ENCODE assay signal across 14 cellular contexts in the genomic region with DNA sequence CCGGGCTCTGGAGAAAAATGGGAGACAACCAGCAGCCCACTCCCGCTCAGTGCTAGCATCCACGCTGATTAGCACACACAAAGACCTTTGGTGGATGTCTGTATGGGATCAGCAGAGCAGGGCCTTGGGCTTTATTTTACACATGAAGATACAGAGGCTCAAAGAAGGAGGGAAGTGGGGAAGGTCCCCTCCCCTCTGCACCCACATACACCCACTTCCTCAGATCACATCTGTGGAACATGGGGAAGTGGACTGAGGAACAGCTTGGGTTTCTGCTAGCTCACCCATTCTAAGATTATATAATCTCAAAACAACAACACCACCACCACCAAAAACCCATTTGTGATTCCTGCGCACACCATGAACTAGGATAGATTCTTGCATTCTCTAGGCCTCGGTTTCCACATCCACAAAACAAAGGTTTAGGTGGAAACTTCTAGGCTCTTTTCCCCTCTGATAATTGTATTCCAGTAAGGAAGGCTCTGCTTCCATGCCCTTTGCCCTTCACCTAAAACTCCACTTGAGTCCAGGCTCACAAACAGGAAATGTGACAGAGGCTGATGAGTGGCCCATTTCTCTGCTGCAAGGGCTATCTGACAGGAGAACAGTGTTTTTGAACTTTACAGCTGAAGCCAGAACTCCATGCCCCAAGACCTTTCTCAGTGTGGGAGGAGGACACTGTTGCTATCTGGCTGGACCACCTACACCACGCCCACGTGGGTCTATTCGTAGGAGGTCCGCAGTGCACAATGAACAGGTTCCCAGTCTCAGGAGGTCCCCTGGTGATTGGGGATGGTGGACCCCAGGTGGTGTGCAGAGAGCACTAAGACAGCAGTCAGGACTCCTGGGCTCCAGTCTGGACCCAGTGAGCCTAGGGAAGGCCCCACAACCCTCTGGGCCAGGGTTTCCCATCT. TPM values are rescaled to one million over a fixed set of nuclear protein-coding genes. Genes with fewer than 3 reads are reported as not detected.
A peak's percentile ranks its signal among the peaks of the same experiment; 100 is the strongest.
DNase-seq lines count a peak whose midpoint lies in the region; ATAC-seq and TF ChIP-seq lines count a peak whose summit lies in the region.
"Had no signal": no experiment of that assay in that cellular context is flagged by ENCODE, and none has a peak within 500 bp of the region (broad histone marks: within the 10 kb centered on the region; RNA-seq: fewer than 3 reads in every experiment).

No MANE protein-coding gene starts in this region.

- H3K9me2 ChIP-seq in SK-N-SH: no peaks in the 10 kb centered on the region

- H3K9ac ChIP-seq in SK-N-SH: no peak overlapping the region
- H3K9ac ChIP-seq: KMS-11 had no signal

- no peak for TF ChIP-seq RAD21 in SK-N-SH (IDR thresholded peaks at IDR 0.05; ENCODE audit: low read length)

- POLR2A ChIA-PET in SK-N-SH (lab: Yijun Ruan, JAX): no interaction called here

- DNase-seq in AML-193 (lab: John Stamatoyannopoulos, UW): peak; percentile 54 to 59
- DNase-seq in SKM-1 treated with dmso at 0.1 percent for 144 hours (lab: John Stamatoyannopoulos, UW; ENCODE audit: unreplicated experiment): peak; percentile 76
- peak; percentile 51 for DNase-seq in germinal center (ENCODE audit: low spot score)
- no peak for DNase-seq in GM13977 (ENCODE audit: low spot score)
- no peak for DNase-seq in HT-29 (ENCODE audit: low spot score)
- DNase-seq in SK-N-SH: no peak
- DNase-seq: NCI-H345, uterus had no signal

- H3K9me3 ChIP-seq in neutrophil (no peaks in the 10 kb centered on the region), SK-N-SH (no peaks in the 10 kb centered on the region)
- H3K9me3 ChIP-seq: A549, uterus had no signal

- no peak for TF ChIP-seq EP300 in SK-N-SH (IDR thresholded peaks at IDR 0.05; ENCODE audit: borderline replicate concordance in 1 of 2, low read depth in 1 of 2, low read length in 1 of 2)

- peaks cover 22 to 23% of the 10 kb centered on the region in 2 experiments for H3K4me1 ChIP-seq in neutrophil (ENCODE audit: control insufficient read depth in 1 of 2, insufficient read depth in 1 of 2, low read depth in 1 of 2, low read length in 1 of 2)
- H3K4me1 ChIP-seq in SK-N-SH (ENCODE audit: control insufficient read depth in 1 of 2, insufficient read depth in 2 of 2, low read depth in 1 of 2, low read length in 1 of 2): peaks cover 0 to 18% of the 10 kb centered on the region in 2 experiments; a peak in 1 of 4 replicates
- H3K4me1 ChIP-seq: A549, uterus had no signal

- H3K79me2 ChIP-seq in SK-N-SH (ENCODE audit: insufficient read depth): no peaks in the 10 kb centered on the region

- no peaks in the 10 kb centered on the region for H4K20me1 ChIP-seq in SK-N-SH (ENCODE audit: insufficient read depth)

- no peak for TF ChIP-seq CTCF in neutrophil (IDR thresholded peaks at IDR 0.05)
- no peak for TF ChIP-seq CTCF in GM13977 (IDR thresholded peaks at IDR 0.05; ENCODE audit: extremely low read depth, insufficient read depth, missing control alignments)
- no peak for TF ChIP-seq CTCF in SK-N-SH (IDR thresholded peaks at IDR 0.05)

- in situ Hi-C loops in GM13977 (cut with MboI; ENCODE audit: low pct_unique_long_range_greater_than_20kb, low sequenced_read_pairs, unreplicated experiment): no loop called here

- no peaks in the 10 kb centered on the region for H3F3A ChIP-seq in SK-N-SH (replicated peaks; ENCODE audit: insufficient read depth)

- no peak overlapping the region for H2AFZ ChIP-seq in SK-N-SH (ENCODE audit: low read depth)

- peaks cover 5% of the 10 kb centered on the region for H3K36me3 ChIP-seq in neutrophil
- no peaks in the 10 kb centered on the region for H3K36me3 ChIP-seq in SK-N-SH (replicated peaks in 1 of 2; ENCODE audit: control insufficient read depth in 1 of 2, insufficient read depth in 2 of 2, low read length in 1 of 2)
- H3K36me3 ChIP-seq: uterus had no signal

- no peak overlapping the region for H3K4me3 ChIP-seq in neutrophil (ENCODE audit: low read depth in 1 of 2, low read length in 1 of 2)
- no peak overlapping the region for H3K4me3 ChIP-seq in SK-N-SH (ENCODE audit: low read depth in 2 of 2, low read length in 1 of 2)
- H3K4me3 ChIP-seq: A549, uterus had no signal

- H3K4me2 ChIP-seq in SK-N-SH: no peak overlapping the region
- H3K4me2 ChIP-seq: A549, KMS-11 had no signal

- H3K27me3 ChIP-seq in neutrophil (no peaks in the 10 kb centered on the region), SK-N-SH (ENCODE audit: insufficient read depth) (no peaks in the 10 kb centered on the region)
- H3K27me3 ChIP-seq: uterus had no signal

- CTCF ChIA-PET in SK-N-SH (lab: Yijun Ruan, JAX): interaction anchor here (1.4 kb wide), 1 partner anchor 24 kb away, joined by 6 read pairs; no protein-coding TSS in a partner anchor

- 90% methylated on average over 5 of the region's 9 CpGs for WGBS in SK-N-SH (ENCODE audit: low lambda C conversion rate)

- H3K27ac ChIP-seq in neutrophil: peak overlapping the region; percentile 85
- H3K27ac ChIP-seq in SK-N-SH (ENCODE audit: low read depth in 2 of 2, low read length in 1 of 2): no peak overlapping the region
- H3K27ac ChIP-seq: A549, KMS-11, uterus had no signal

- ATAC-seq in SK-N-SH treated with all-trans-retinoic acid at 6 μM for 48 hours: no peak

TF ChIP-seq in SK-N-SH treated with all-trans-retinoic acid at 6 μM for 48 hours, 23 proteins besides CTCF, POLR2A, EP300 and RAD21 (continues in another document):
- no peak for TF ChIP-seq PPARA (CRISPR knock-in tag; IDR thresholded peaks at IDR 0.05; ENCODE audit: borderline replicate concordance)
- TF ChIP-seq CSDC2 (CRISPR knock-in tag; IDR thresholded peaks at IDR 0.05): no peak
- TF ChIP-seq OSR1 (CRISPR knock-in tag; IDR thresholded peaks at IDR 0.05): no peak
- TF ChIP-seq, protein P1, sequence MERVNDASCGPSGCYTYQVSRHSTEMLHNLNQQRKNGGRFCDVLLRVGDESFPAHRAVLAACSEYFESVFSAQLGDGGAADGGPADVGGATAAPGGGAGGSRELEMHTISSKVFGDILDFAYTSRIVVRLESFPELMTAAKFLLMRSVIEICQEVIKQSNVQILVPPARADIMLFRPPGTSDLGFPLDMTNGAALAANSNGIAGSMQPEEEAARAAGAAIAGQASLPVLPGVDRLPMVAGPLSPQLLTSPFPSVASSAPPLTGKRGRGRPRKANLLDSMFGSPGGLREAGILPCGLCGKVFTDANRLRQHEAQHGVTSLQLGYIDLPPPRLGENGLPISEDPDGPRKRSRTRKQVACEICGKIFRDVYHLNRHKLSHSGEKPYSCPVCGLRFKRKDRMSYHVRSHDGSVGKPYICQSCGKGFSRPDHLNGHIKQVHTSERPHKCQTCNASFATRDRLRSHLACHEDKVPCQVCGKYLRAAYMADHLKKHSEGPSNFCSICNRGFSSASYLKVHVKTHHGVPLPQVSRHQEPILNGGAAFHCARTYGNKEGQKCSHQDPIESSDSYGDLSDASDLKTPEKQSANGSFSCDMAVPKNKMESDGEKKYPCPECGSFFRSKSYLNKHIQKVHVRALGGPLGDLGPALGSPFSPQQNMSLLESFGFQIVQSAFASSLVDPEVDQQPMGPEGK (CRISPR knock-in tag; IDR thresholded peaks at IDR 0.05; ENCODE audit: borderline replicate concordance): no peak
- TF ChIP-seq GLIS3 (CRISPR knock-in tag; IDR thresholded peaks at IDR 0.05): no peak
- TF ChIP-seq, protein P2, sequence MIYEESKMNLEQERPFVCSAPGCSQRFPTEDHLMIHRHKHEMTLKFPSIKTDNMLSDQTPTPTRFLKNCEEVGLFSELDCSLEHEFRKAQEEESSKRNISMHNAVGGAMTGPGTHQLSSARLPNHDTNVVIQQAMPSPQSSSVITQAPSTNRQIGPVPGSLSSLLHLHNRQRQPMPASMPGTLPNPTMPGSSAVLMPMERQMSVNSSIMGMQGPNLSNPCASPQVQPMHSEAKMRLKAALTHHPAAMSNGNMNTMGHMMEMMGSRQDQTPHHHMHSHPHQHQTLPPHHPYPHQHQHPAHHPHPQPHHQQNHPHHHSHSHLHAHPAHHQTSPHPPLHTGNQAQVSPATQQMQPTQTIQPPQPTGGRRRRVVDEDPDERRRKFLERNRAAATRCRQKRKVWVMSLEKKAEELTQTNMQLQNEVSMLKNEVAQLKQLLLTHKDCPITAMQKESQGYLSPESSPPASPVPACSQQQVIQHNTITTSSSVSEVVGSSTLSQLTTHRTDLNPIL (CRISPR knock-in tag; IDR thresholded peaks at IDR 0.05; ENCODE audit: low read depth): no peak

TF ChIP-seq in SK-N-SH, 30 proteins besides CTCF, POLR2A, EP300 and RAD21 (continues in another document):
- no peak for TF ChIP-seq SIN3A (IDR thresholded peaks at IDR 0.05; ENCODE audit: borderline replicate concordance, low read depth, low read length)
- TF ChIP-seq RCOR1 (IDR thresholded peaks at IDR 0.05; ENCODE audit: low read length): no peak
- no peak for TF ChIP-seq SMC3 (IDR thresholded peaks at IDR 0.05; ENCODE audit: low read depth, low read length)
- TF ChIP-seq MEF2A (IDR thresholded peaks at IDR 0.05; ENCODE audit: borderline replicate concordance, low read depth): no peak
- no peak for TF ChIP-seq POLR2AphosphoS5 (IDR thresholded peaks at IDR 0.05; ENCODE audit: low read depth, low read length)
- TF ChIP-seq FOXJ3 (CRISPR knock-in tag; IDR thresholded peaks at IDR 0.05): no peak
- TF ChIP-seq, protein P3, sequence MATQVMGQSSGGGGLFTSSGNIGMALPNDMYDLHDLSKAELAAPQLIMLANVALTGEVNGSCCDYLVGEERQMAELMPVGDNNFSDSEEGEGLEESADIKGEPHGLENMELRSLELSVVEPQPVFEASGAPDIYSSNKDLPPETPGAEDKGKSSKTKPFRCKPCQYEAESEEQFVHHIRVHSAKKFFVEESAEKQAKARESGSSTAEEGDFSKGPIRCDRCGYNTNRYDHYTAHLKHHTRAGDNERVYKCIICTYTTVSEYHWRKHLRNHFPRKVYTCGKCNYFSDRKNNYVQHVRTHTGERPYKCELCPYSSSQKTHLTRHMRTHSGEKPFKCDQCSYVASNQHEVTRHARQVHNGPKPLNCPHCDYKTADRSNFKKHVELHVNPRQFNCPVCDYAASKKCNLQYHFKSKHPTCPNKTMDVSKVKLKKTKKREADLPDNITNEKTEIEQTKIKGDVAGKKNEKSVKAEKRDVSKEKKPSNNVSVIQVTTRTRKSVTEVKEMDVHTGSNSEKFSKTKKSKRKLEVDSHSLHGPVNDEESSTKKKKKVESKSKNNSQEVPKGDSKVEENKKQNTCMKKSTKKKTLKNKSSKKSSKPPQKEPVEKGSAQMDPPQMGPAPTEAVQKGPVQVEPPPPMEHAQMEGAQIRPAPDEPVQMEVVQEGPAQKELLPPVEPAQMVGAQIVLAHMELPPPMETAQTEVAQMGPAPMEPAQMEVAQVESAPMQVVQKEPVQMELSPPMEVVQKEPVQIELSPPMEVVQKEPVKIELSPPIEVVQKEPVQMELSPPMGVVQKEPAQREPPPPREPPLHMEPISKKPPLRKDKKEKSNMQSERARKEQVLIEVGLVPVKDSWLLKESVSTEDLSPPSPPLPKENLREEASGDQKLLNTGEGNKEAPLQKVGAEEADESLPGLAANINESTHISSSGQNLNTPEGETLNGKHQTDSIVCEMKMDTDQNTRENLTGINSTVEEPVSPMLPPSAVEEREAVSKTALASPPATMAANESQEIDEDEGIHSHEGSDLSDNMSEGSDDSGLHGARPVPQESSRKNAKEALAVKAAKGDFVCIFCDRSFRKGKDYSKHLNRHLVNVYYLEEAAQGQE (IDR thresholded peaks at IDR 0.05; ENCODE audit: low read depth, low read length): no peak

RNA-seq across cellular contexts. Expression of a gene that starts 13.8 kb away (rescaled TPM):
- total RNA-seq in HT-29 (2014; rRNA removed; shearing (Covaris generic)): not detected in 2 replicates
- polyA plus RNA-seq in SK-N-SH (2012; rRNA removed): 0.03 and 0.11 TPM in 2 replicates
- 0.17 and 0.29 TPM in 2 replicates for polyA plus RNA-seq in SK-N-SH (2012; cell fraction: cytosol; rRNA removed)
- not detected in 2 replicates for polyA plus RNA-seq in SK-N-SH (2012; cell fraction: nucleus; rRNA removed)
- total RNA-seq: activated CD8-positive, alpha-beta memory T cell treated with anti-CD3 and anti-CD28 coated beads for 36 hours; Daoy had no signal

Comparison
In these comparisons a context has a peak if more than half of its experiments do, and no peak if none do; other contexts are left out.
1. DNase-seq: peak in AML-193 (2 of 2), SKM-1 treated with dmso at 0.1 percent for 144 hours (single experiment) and germinal center (single experiment); none in GM13977 (single experiment), HT-29 (single experiment) and SK-N-SH (single experiment).